Comparison of ENCODE assay signal across 8 cellular contexts in genomic region chr13:101127741-101128353, GRCh38.
A peak's percentile ranks its signal among the peaks of the same experiment; 100 is the strongest.
DNase-seq lines count a peak whose midpoint lies in the region; ATAC-seq, FAIRE-seq and TF ChIP-seq lines count a peak whose summit lies in the region.

No MANE protein-coding gene starts in this region.

- no peaks in the 10 kb centered on the region for H3K9me3 Mint-ChIP-seq in astrocyte (ENCODE audit: unreplicated experiment)
- H3K9me3 Mint-ChIP-seq in activated T-cell treated with anti-CD3 and anti-CD28 coated beads, Interleukin-2, amount 50 U/mL, for 24 hours, result no peaks in the 10 kb centered on the region

- TF ChIP-seq CTCF in astrocyte (IDR thresholded peaks at IDR 0.05; ENCODE audit: insufficient read depth, low read depth, low read length), result peak; percentile 94
- TF ChIP-seq CTCF in thoracic aorta (IDR thresholded peaks at IDR 0.05), result peak; percentile 52

- H2AFZ ChIP-seq in astrocyte (ENCODE audit: low read depth, low read length), result no peak overlapping the region

- H3K27ac ChIP-seq in astrocyte (ENCODE audit: low read depth, low read length) (no peak overlapping the region), thoracic aorta (no peak overlapping the region)

- H3K4me3 ChIP-seq in astrocyte (ENCODE audit: insufficient read depth, low read depth, low read length) (no peak overlapping the region), thoracic aorta (no peak overlapping the region)

- H3K36me3 Mint-ChIP-seq in astrocyte (ENCODE audit: low read depth, unreplicated experiment), result no peaks in the 10 kb centered on the region
- no peaks in the 10 kb centered on the region for H3K36me3 Mint-ChIP-seq in activated T-cell treated with anti-CD3 and anti-CD28 coated beads, Interleukin-2, amount 50 U/mL, for 24 hours (ENCODE audit: low read depth)

- no peaks in the 10 kb centered on the region for H3K4me1 ChIP-seq in astrocyte (ENCODE audit: insufficient read depth, low read length)
- no peaks in the 10 kb centered on the region for H3K4me1 ChIP-seq in thoracic aorta (ENCODE audit: control insufficient read depth in 1 of 2, low read depth in 2 of 2)

- H3K79me2 ChIP-seq in astrocyte (ENCODE audit: insufficient read depth, low read length), result no peaks in the 10 kb centered on the region

- no peak for FAIRE-seq in astrocyte (lab: Jason Lieb, UNC)

- H3K27me3 ChIP-seq in astrocyte (ENCODE audit: insufficient read depth, low read length) (no peaks in the 10 kb centered on the region), thoracic aorta (replicated peaks; ENCODE audit: insufficient read depth) (no peaks in the 10 kb centered on the region)

- no peak overlapping the region for H3K9ac ChIP-seq in astrocyte (ENCODE audit: low read length)

- H3K27me3 Mint-ChIP-seq in astrocyte (ENCODE audit: low read depth, unreplicated experiment), result no peaks in the 10 kb centered on the region
- peaks cover 3% of the 10 kb centered on the region for H3K27me3 Mint-ChIP-seq in activated T-cell treated with anti-CD3 and anti-CD28 coated beads, Interleukin-2, amount 50 U/mL, for 24 hours

- no peak overlapping the region for H3K4me2 ChIP-seq in astrocyte (ENCODE audit: low read length)

- ATAC-seq in GM18873 (IDR thresholded peaks at IDR 0.05; ENCODE audit: low FRiP score, unreplicated experiment), result peak; percentile 60
- ATAC-seq in HG03103 (IDR thresholded peaks at IDR 0.05; ENCODE audit: low read depth, unreplicated experiment), result peak; percentile 94
- no peak for ATAC-seq in thoracic aorta (ENCODE audit: insufficient number of reproducible peaks, low FRiP score, low read depth)

- H3K4me3 Mint-ChIP-seq in astrocyte (ENCODE audit: unreplicated experiment), result no peak overlapping the region
- H3K4me3 Mint-ChIP-seq in activated T-cell treated with anti-CD3 and anti-CD28 coated beads, Interleukin-2, amount 50 U/mL, for 24 hours, result no peak overlapping the region

- no peaks in the 10 kb centered on the region for H3K36me3 ChIP-seq in astrocyte (ENCODE audit: insufficient read depth, low read length)
- H3K36me3 ChIP-seq in thoracic aorta, result peaks cover 4% of the 10 kb centered on the region

- H3K9me3 ChIP-seq in astrocyte (ENCODE audit: insufficient read depth, low read depth, low read length) (no peaks in the 10 kb centered on the region), thoracic aorta (no peaks in the 10 kb centered on the region)

- H4K20me1 ChIP-seq in astrocyte (ENCODE audit: insufficient read depth, low read length), result no peaks in the 10 kb centered on the region

- H3K4me1 Mint-ChIP-seq in astrocyte (ENCODE audit: low read depth, unreplicated experiment), result no peaks in the 10 kb centered on the region
- H3K4me1 Mint-ChIP-seq in activated T-cell treated with anti-CD3 and anti-CD28 coated beads, Interleukin-2, amount 50 U/mL, for 24 hours (ENCODE audit: low read depth), result peaks cover 2% of the 10 kb centered on the region

- no peak overlapping the region for H3K27ac Mint-ChIP-seq in astrocyte (ENCODE audit: unreplicated experiment)
- no peak overlapping the region for H3K27ac Mint-ChIP-seq in activated T-cell treated with anti-CD3 and anti-CD28 coated beads, Interleukin-2, amount 50 U/mL, for 24 hours

- DNase-seq in DMS 273 (lab: John Stamatoyannopoulos, UW; ENCODE audit: unreplicated experiment), result peak; percentile 64
- DNase-seq in NCI-H2196 treated with DMSO at 0.1 percent for 48 hours (lab: John Stamatoyannopoulos, UW; ENCODE audit: unreplicated experiment), result peak; percentile 7
- DNase-seq in astrocyte (ENCODE audit: low read depth), result peak; percentile 17
- peak; percentile 60 for DNase-seq in iPS-NIHi11 (ENCODE audit: low spot score)
- DNase-seq in thoracic aorta (ENCODE audit: low spot score), result no peak
- no peak for DNase-seq in activated T-cell treated with anti-CD3 and anti-CD28 coated beads, Interleukin-2, amount 50 U/mL, for 24 hours

Comparison
In these comparisons a context has a peak if more than half of its experiments do, and no peak if none do; other contexts are left out.
1. DNase-seq: peak in DMS 273 (single experiment), NCI-H2196 treated with DMSO at 0.1 percent for 48 hours (single experiment), astrocyte (single experiment) and iPS-NIHi11 (single experiment); none in thoracic aorta (single experiment) and activated T-cell treated with anti-CD3 and anti-CD28 coated beads, Interleukin-2, amount 50 U/mL, for 24 hours (single experiment).